ENCODE assay signal across 34 cellular contexts in the genomic region with DNA sequence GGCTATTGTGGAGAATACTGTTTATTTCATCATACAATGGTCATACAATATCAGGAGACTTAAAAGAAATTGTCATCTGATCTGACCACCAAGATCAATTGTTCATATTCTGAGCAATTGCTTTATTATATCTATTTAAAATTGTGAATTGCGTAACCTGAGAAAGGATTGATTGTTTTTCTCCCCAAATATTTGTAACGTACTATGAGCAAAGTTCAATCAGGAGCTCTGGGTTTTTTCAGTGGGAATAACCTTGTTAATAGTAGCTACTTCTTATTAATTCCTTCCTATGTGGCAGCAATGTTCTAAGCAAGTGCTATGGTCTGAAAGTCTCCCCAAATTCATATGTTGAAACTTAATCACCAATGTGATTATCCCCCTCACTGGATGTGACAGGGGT.
"Had no signal": no experiment of that assay in that cellular context is flagged by ENCODE, and none has a peak within 500 bp of the region (broad histone marks: within the 10 kb centered on the region; RNA-seq: fewer than 3 reads in every experiment).

No MANE protein-coding gene starts in this region.

- H3K36me3 ChIP-seq: MG63 had no signal

- H3K4me3 ChIP-seq: MG63 had no signal

- H3K9me3 ChIP-seq: MG63 had no signal

- DNase-seq: Karpas-422, Kasumi-1, MG63, MM.1S, MV-4-11, NCI-H1048, NCI-H1092, NCI-H1092 treated with DMSO at 0.1 percent for 48 hours, NCI-H1105, NCI-H1417, NCI-H1417 treated with DMSO at 0.1 percent for 48 hours, NCI-H1436, NCI-H1436 treated with DMSO at 0.1 percent for 48 hours, NCI-H146, NCI-H1694, NCI-H1694 treated with DMSO at 0.1 percent for 48 hours, NCI-H187, NCI-H187 treated with DMSO at 0.1 percent for 48 hours, NCI-H1930, NCI-H2029, NCI-H2029 treated with DMSO at 0.1 percent for 48 hours, NCI-H2081 treated with DMSO at 0.1 percent for 48 hours, NCI-H2107, NCI-H2171, NCI-H2171 treated with DMSO at 0.1 percent for 48 hours, NCI-H2227 treated with DMSO at 0.1 percent for 48 hours, NCI-H226, NCI-H345, NCI-H446, NCI-H446 treated with DMSO at 0.1 percent for 48 hours, NCI-H510A, NCI-H510A treated with DMSO at 0.1 percent for 48 hours, NCI-H524, NCI-H524 treated with DMSO at 0.1 percent for 48 hours had no signal

- H3K27me3 ChIP-seq: MG63 had no signal
